ENCODE assay signal across 8 cellular contexts in the genomic region with DNA sequence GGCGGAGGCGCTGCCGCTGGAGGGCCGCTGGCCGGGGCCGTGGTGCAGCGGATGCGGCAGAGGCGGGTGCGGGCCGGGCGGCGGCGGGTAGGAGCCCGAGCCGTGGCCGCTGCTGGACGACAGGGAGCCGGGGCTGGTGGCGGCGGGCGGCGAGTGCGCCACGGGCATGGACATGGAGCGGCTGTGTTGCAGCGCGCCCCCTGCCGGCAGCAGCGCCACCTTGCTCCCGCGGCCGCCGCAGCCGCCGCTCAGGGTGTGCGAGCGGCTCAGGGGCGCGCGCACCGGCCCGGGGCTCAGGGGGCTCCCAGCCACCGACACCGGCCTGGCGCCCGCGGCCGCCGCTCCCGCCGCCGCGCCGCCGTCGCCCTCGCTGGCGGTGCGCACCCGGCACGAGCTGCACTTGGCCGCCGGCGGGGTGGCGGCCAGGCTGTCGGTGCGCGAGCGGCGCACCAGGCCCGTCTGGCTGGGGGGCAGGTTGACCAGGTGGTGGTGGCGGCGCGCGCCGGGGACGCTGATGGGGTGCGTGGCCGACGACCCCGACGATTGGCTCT. TPM values are rescaled to one million over a fixed set of nuclear protein-coding genes. Genes with fewer than 3 reads are reported as not detected.
DNase-seq lines count a peak whose midpoint lies in the region; ATAC-seq and TF ChIP-seq lines count a peak whose summit lies in the region.

No MANE protein-coding gene starts in this region.

- peaks cover 24% of the 10 kb centered on the region for H3K4me1 ChIP-seq in upper lobe of right lung

- peaks cover 22% of the 10 kb centered on the region for H3K4me1 Mint-ChIP-seq in HFFc6 (ENCODE audit: low read depth)
- peaks cover 15% of the 10 kb centered on the region for H3K4me1 Mint-ChIP-seq in activated naive CD8-positive, alpha-beta T cell treated with anti-CD3 and anti-CD28 coated beads, Interleukin-2, amount 10 ng/mL, durations not matched to agents 7 days and 5 days

- H3K9me3 ChIP-seq in upper lobe of right lung, result no peaks in the 10 kb centered on the region

- intact Hi-C loops in Right ventricle myocardium inferior (cut with DNase I) (loop anchor here (2.0 to 5.0 kb wide), 4 partner anchors 83 to 822 kb away; no protein-coding TSS in a partner anchor), upper lobe of right lung (cut with DNase I) (no loop called here)

- peak overlapping the region; percentile 82 for H3K27ac ChIP-seq in upper lobe of right lung

- TF ChIP-seq CTCF in AG09319 (IDR thresholded peaks at IDR 0.05; ENCODE audit: low read depth, low read length) (peak; percentile 25), HFFc6 (IDR thresholded peaks at IDR 0.05) (peak; percentile 78), upper lobe of right lung (IDR thresholded peaks at IDR 0.05) (peak; percentile 50)

- H3K9me3 Mint-ChIP-seq in HFFc6, result no peaks in the 10 kb centered on the region
- H3K9me3 Mint-ChIP-seq in activated naive CD8-positive, alpha-beta T cell treated with anti-CD3 and anti-CD28 coated beads, Interleukin-2, amount 10 ng/mL, durations not matched to agents 7 days and 5 days, result no peaks in the 10 kb centered on the region

- peak; percentile 47 for DNase-seq in AG09319 (ENCODE audit: extremely low read depth, low read depth)
- peak; percentile 72 for DNase-seq in HFFc6
- DNase-seq in SK-MEL-5 (ENCODE audit: low read depth, low spot score), result peak; percentile 75
- peak; percentile 88 for DNase-seq in activated naive CD8-positive, alpha-beta T cell treated with anti-CD3 and anti-CD28 coated beads, Interleukin-2, amount 10 ng/mL, durations not matched to agents 7 days and 5 days
- DNase-seq in Right ventricle myocardium inferior (ENCODE audit: missing footprints), result peak; percentile 91
- peak; percentile 58 for DNase-seq in occipital lobe (lab: John Stamatoyannopoulos, UW)
- peak; percentile 91 for DNase-seq in upper lobe of right lung

- in situ Hi-C loops in SK-MEL-5 (cut with HindIII; ENCODE audit: low pct_unique_long_range_greater_than_20kb, low sequenced_read_pairs), result no loop called here

- no peak overlapping the region for H3K27ac Mint-ChIP-seq in HFFc6
- no peak overlapping the region for H3K27ac Mint-ChIP-seq in activated naive CD8-positive, alpha-beta T cell treated with anti-CD3 and anti-CD28 coated beads, Interleukin-2, amount 10 ng/mL, durations not matched to agents 7 days and 5 days

- POLR2A ChIA-PET in activated naive CD8-positive, alpha-beta T cell treated with anti-CD3 and anti-CD28 coated beads, Interleukin-2, amount 10 ng/mL, durations not matched to agents 7 days and 5 days (lab: Charles Lee), result interaction anchor here (0.9 to 2.2 kb wide), 4 partner anchors 20 to 214 kb away, joined by 3 to 7 read pairs (median 4); no protein-coding TSS in a partner anchor

- peak; percentile 22 for ATAC-seq in activated naive CD8-positive, alpha-beta T cell treated with anti-CD3 and anti-CD28 coated beads, Interleukin-2, amount 10 ng/mL, durations not matched to agents 7 days and 5 days (ENCODE audit: low read depth)
- peak; percentile 61 for ATAC-seq in Right ventricle myocardium inferior
- ATAC-seq in upper lobe of right lung, result peak; percentile 67
- ATAC-seq in HG03378 (IDR thresholded peaks at IDR 0.05; ENCODE audit: unreplicated experiment), result no peak

- H3K27me3 Mint-ChIP-seq in HFFc6 (ENCODE audit: insufficient read depth), result peaks cover 4% of the 10 kb centered on the region
- peaks cover 18% of the 10 kb centered on the region for H3K27me3 Mint-ChIP-seq in activated naive CD8-positive, alpha-beta T cell treated with anti-CD3 and anti-CD28 coated beads, Interleukin-2, amount 10 ng/mL, durations not matched to agents 7 days and 5 days

- H3K36me3 ChIP-seq in upper lobe of right lung, result peaks cover 30% of the 10 kb centered on the region

- H3K4me3 ChIP-seq in upper lobe of right lung, result peak overlapping the region; percentile 69

- no peaks in the 10 kb centered on the region for H3K27me3 ChIP-seq in upper lobe of right lung

- no peaks in the 10 kb centered on the region for H3K36me3 Mint-ChIP-seq in HFFc6 (ENCODE audit: low read depth)
- peaks cover 1% of the 10 kb centered on the region for H3K36me3 Mint-ChIP-seq in activated naive CD8-positive, alpha-beta T cell treated with anti-CD3 and anti-CD28 coated beads, Interleukin-2, amount 10 ng/mL, durations not matched to agents 7 days and 5 days

- peak overlapping the region; percentile 81 for H3K4me3 Mint-ChIP-seq in HFFc6
- H3K4me3 Mint-ChIP-seq in activated naive CD8-positive, alpha-beta T cell treated with anti-CD3 and anti-CD28 coated beads, Interleukin-2, amount 10 ng/mL, durations not matched to agents 7 days and 5 days, result no peak overlapping the region

RNA-seq across cellular contexts. Expression of a gene that starts 1.7 kb away (rescaled TPM):
- 10 to 100 TPM in 1 of 6 experiments, 1 to 10 TPM in 5; 5.2 to 11.1 (median 5.5) TPM for total RNA-seq in HFFc6 (2021; fragmentation: NEBNext Ultra II Directional; extraction: Animal tissue kit (Norgen Biotek cat#: 25700))
- total RNA-seq in SK-MEL-5 (2014; rRNA removed; shearing (Covaris generic)), result 18.1 and 19.5 TPM in 2 replicates
- 87.3 and 115 TPM in 2 replicates for polyA plus RNA-seq in SK-MEL-5 (2015; cell fraction: cytosol; rRNA removed)
- 41.5 and 41.7 TPM in 2 replicates for polyA plus RNA-seq in SK-MEL-5 (2015; cell fraction: nucleus; rRNA removed)
- 1 to 10 TPM; 5.3 to 5.5 TPM for total RNA-seq in activated naive CD8-positive, alpha-beta T cell treated with anti-CD3 and anti-CD28 coated beads, Interleukin-2, amount 10 ng/mL, durations not matched to agents 7 days and 5 days
- total RNA-seq in Right ventricle myocardium inferior (9.7 TPM), occipital lobe (12.8 TPM), upper lobe of right lung (43.8 TPM)

Comparison
In these comparisons a context has a peak if more than half of its experiments do, and no peak if none do; other contexts are left out.
1. CTCF ChIP-seq: peak in every context shown above with its lines; median percentile 78 in HFFc6; 50 in upper lobe of right lung; 25 in AG09319.